In the genomic region with DNA sequence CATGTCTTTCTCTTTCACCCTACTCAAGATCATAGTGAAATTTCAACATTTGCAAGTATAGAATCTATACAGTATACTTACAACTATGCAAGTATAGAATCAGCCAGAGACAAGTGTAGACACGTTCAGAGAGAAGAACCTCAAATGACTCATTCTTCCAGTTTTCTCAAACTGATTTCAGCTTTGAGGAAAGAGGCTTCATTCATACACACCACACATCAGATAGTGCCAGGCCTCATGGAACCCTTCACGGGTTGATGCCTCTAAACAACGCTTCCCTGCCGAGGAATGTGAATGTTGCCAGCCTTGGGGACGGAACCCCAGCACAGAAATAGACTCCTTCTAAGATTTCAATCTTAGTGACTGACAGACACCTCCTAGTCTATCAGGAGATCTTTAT, we compare ENCODE assay signal across 13 cellular contexts.
A peak's percentile ranks its signal among the peaks of the same experiment; 100 is the strongest.
DNase-seq lines count a peak whose midpoint lies in the region; ATAC-seq, FAIRE-seq and TF ChIP-seq lines count a peak whose summit lies in the region.
"Had no signal": no experiment of that assay in that cellular context is flagged by ENCODE, and none has a peak within 500 bp of the region (broad histone marks: within the 10 kb centered on the region; RNA-seq: fewer than 3 reads in every experiment).

No MANE protein-coding gene starts in this region.

- H3F3A ChIP-seq in OCI-LY1 (ENCODE audit: insufficient read depth, low read length): 0 out of 2 replicates have a peak, but pooled peaks cover 3% of the 10 kb centered on the region

- H3K27me3 Mint-ChIP-seq in effector memory CD8-positive, alpha-beta T cell: no peaks in the 10 kb centered on the region
- no peaks in the 10 kb centered on the region for H3K27me3 Mint-ChIP-seq in type B pancreatic cell

- in situ Hi-C loops in HepG2 (cut with HindIII; ENCODE audit: extremely low pct_ligation_motif_present, low pct_unique_long_range_greater_than_20kb): no loop called here

- no peak for TF ChIP-seq RAD21 in HepG2 (CRISPR knock-in tag; IDR thresholded peaks at IDR 0.05)

- no peaks in the 10 kb centered on the region for H3K9me3 ChIP-seq in HepG2 (ENCODE audit: low read length)
- H3K9me3 ChIP-seq in right lobe of liver: no peaks in the 10 kb centered on the region
- H3K9me3 ChIP-seq in OCI-LY1 (ENCODE audit: low read length): no peaks in the 10 kb centered on the region
- H3K9me3 ChIP-seq in right atrium auricular region: no peaks in the 10 kb centered on the region
- no peaks in the 10 kb centered on the region for H3K9me3 ChIP-seq in testis

- no peak overlapping the region for H3K27ac ChIP-seq in HepG2 (ENCODE audit: extremely low read length, insufficient read depth, low read length)
- no peak overlapping the region for H3K27ac ChIP-seq in right lobe of liver
- peak overlapping the region; percentile 56 for H3K27ac ChIP-seq in OCI-LY1 (ENCODE audit: low read depth, low read length, poor library complexity, severe bottlenecking)
- H3K27ac ChIP-seq in right atrium auricular region: no peak overlapping the region
- no peak overlapping the region for H3K27ac ChIP-seq in testis

- WGBS in HepG2 (ENCODE audit: low lambda C conversion rate): 98% methylated on average over 5 of the region's 5 CpGs
- 80% methylated on average over 5 of the region's 5 CpGs for WGBS in right lobe of liver (ENCODE audit: insufficient coverage, low coverage, low lambda C conversion rate, missing lambda C conversion rate)
- 85 to 92% methylated on average over 5 of the region's 5 CpGs for WGBS in testis, 2 donors

- no peak for TF ChIP-seq CTCF in HepG2 (CRISPR knock-in tag; IDR thresholded peaks at IDR 0.05)
- TF ChIP-seq CTCF in right lobe of liver (IDR thresholded peaks at IDR 0.05): no peak
- TF ChIP-seq CTCF in OCI-LY1 (IDR thresholded peaks at IDR 0.05; ENCODE audit: low read length): no peak
- no peak for TF ChIP-seq CTCF in type B pancreatic cell (conservative IDR thresholded peaks at IDR 0.05)
- no peak for TF ChIP-seq CTCF in right atrium auricular region (IDR thresholded peaks at IDR 0.05)
- TF ChIP-seq CTCF in testis (IDR thresholded peaks at IDR 0.05): no peak

- H3K27me3 ChIP-seq in HepG2 (ENCODE audit: control insufficient read depth in 1 of 2, insufficient read depth in 2 of 2, low read length in 2 of 2) (no peaks in the 10 kb centered on the region), right lobe of liver (no peaks in the 10 kb centered on the region), OCI-LY1 (ENCODE audit: insufficient read depth, low read length) (no peaks in the 10 kb centered on the region), right atrium auricular region (no peaks in the 10 kb centered on the region), testis (no peaks in the 10 kb centered on the region)

- H3K79me2 ChIP-seq in HepG2 (ENCODE audit: insufficient read depth, low read length) (peaks cover 41% of the 10 kb centered on the region), OCI-LY1 (ENCODE audit: insufficient read depth, low read length) (peaks cover 54% of the 10 kb centered on the region)

- H3K36me3 Mint-ChIP-seq in effector memory CD8-positive, alpha-beta T cell (ENCODE audit: insufficient read depth): peaks cover 11% of the 10 kb centered on the region
- peaks cover 7% of the 10 kb centered on the region for H3K36me3 Mint-ChIP-seq in type B pancreatic cell

- no peaks in the 10 kb centered on the region; a peak in 1 of 5 replicates for H3K36me3 ChIP-seq in HepG2 (replicated peaks in 1 of 2; ENCODE audit: control insufficient read depth in 1 of 2, insufficient read depth in 2 of 2, low read length in 2 of 2)
- no peaks in the 10 kb centered on the region for H3K36me3 ChIP-seq in right lobe of liver
- peaks cover 3% of the 10 kb centered on the region; the same call in 1 of the 2 replicates for H3K36me3 ChIP-seq in OCI-LY1 (ENCODE audit: insufficient read depth, low read length)
- no peaks in the 10 kb centered on the region for H3K36me3 ChIP-seq in right atrium auricular region
- H3K36me3 ChIP-seq in testis (ENCODE audit: low read depth, missing control alignments): no peaks in the 10 kb centered on the region

- H3K4me3 ChIP-seq in HepG2 (replicated peaks in 1 of 3; ENCODE audit: insufficient read depth in 1 of 3, low read depth in 2 of 3, low read length in 3 of 3): no peak overlapping the region
- no peak overlapping the region for H3K4me3 ChIP-seq in right lobe of liver
- H3K4me3 ChIP-seq in OCI-LY1 (ENCODE audit: low read depth, low read length, poor library complexity, severe bottlenecking): no peak overlapping the region
- H3K4me3 ChIP-seq in right atrium auricular region: no peak overlapping the region
- no peak overlapping the region for H3K4me3 ChIP-seq in testis

- H2AFZ ChIP-seq in HepG2 (ENCODE audit: low read length) (no peak overlapping the region), OCI-LY1 (ENCODE audit: low read length) (no peak overlapping the region)

- POLR2A ChIA-PET in HepG2 (lab: Yijun Ruan, JAX): no interaction called here

- TF ChIP-seq EP300 in HepG2 (IDR thresholded peaks at IDR 0.05; ENCODE audit: low read depth in 2 of 2, low read length in 2 of 2) (no peak), HepG2 (CRISPR knock-in tag; IDR thresholded peaks at IDR 0.05; ENCODE audit: borderline replicate concordance) (no peak)

- peak overlapping the region in 1 of 2 donors; percentile 29 for H3K4me3 Mint-ChIP-seq in effector memory CD8-positive, alpha-beta T cell
- no peak overlapping the region for H3K4me3 Mint-ChIP-seq in type B pancreatic cell

- BruUV-seq in HepG2 (replicated peaks; lab: Mats Ljungman, UMichigan): no TSS peak

- H3K9me3 Mint-ChIP-seq in effector memory CD8-positive, alpha-beta T cell: no peaks in the 10 kb centered on the region
- no peaks in the 10 kb centered on the region for H3K9me3 Mint-ChIP-seq in type B pancreatic cell

- no peak for FAIRE-seq in HepG2 (lab: Jason Lieb, UNC)

- H3K4me1 Mint-ChIP-seq in effector memory CD8-positive, alpha-beta T cell (ENCODE audit: low read depth in 2 of 2): peaks cover 58 to 84% of the 10 kb centered on the region in 2 donors
- H3K4me1 Mint-ChIP-seq in type B pancreatic cell (ENCODE audit: unreplicated experiment): peaks cover 45% of the 10 kb centered on the region

- no peak for ATAC-seq in HepG2
- ATAC-seq in right lobe of liver: no peak
- ATAC-seq in effector memory CD8-positive, alpha-beta T cell (replicated peaks): no peak
- ATAC-seq: Panc1, right cardiac atrium had no signal

- H3K4me1 ChIP-seq in HepG2 (ENCODE audit: insufficient read depth, low read length): peaks cover 32% of the 10 kb centered on the region
- peaks cover 0 to 4% (median 0%) of the 10 kb centered on the region in 4 donors for H3K4me1 ChIP-seq in right lobe of liver
- peaks cover 77% of the 10 kb centered on the region for H3K4me1 ChIP-seq in OCI-LY1 (ENCODE audit: insufficient read depth, low read length, severe bottlenecking)
- peaks cover 0 to 27% of the 10 kb centered on the region in 2 donors for H3K4me1 ChIP-seq in right atrium auricular region
- no peaks in the 10 kb centered on the region for H3K4me1 ChIP-seq in testis

- peaks cover 1% of the 10 kb centered on the region; the same call in 1 of the 2 replicates for H4K20me1 ChIP-seq in HepG2 (ENCODE audit: insufficient read depth, low read length)
- H4K20me1 ChIP-seq in OCI-LY1 (ENCODE audit: insufficient read depth, low read length): no peaks in the 10 kb centered on the region

- intact Hi-C loops in HepG2 (cut with micrococcal nuclease; ENCODE audit: unreplicated experiment): no loop called here
- intact Hi-C loops in right lobe of liver (cut with DNase I): no loop called here
- intact Hi-C loops in testis (cut with DNase I; ENCODE audit: low total_unique reads): no loop called here

- no peak overlapping the region for H3K9ac ChIP-seq in HepG2 (ENCODE audit: insufficient read depth, low read depth, low read length)
- H3K9ac ChIP-seq in OCI-LY1 (ENCODE audit: low read length): no peak overlapping the region

- H3K27ac Mint-ChIP-seq in effector memory CD8-positive, alpha-beta T cell: peak overlapping the region; percentile 52 to 68
- H3K27ac Mint-ChIP-seq in type B pancreatic cell: peak overlapping the region; percentile 64

- CTCF ChIA-PET in HepG2 (lab: Yijun Ruan, JAX; ENCODE audit: low intra/inter-chr PET ratio, low total read pairs): no interaction called here

- TF ChIP-seq POLR2A in HepG2 (IDR thresholded peaks at IDR 0.05; ENCODE audit: insufficient read depth in 1 of 2, low read depth in 2 of 2, low read length in 2 of 2) (no peak), right lobe of liver (IDR thresholded peaks at IDR 0.05) (no peak), testis (IDR thresholded peaks at IDR 0.05) (no peak)

- H3K4me2 ChIP-seq in HepG2 (ENCODE audit: low read depth, low read length): no peak overlapping the region
- no peak overlapping the region for H3K4me2 ChIP-seq in OCI-LY1 (ENCODE audit: low read length)

- DNase-seq in HepG2 (ENCODE audit: low spot score) (no peak), right lobe of liver (no peak), type B pancreatic cell (ENCODE audit: extremely low spot score, unreplicated experiment) (no peak), right atrium auricular region (ENCODE audit: low spot score) (no peak), GM19240 (ENCODE audit: insufficient read length, low spot score) (no peak), testis (no peak)
- no peak for DNase-seq in effector memory CD8-positive, alpha-beta T cell
- DNase-seq: glutamatergic neuron, mesendoderm, NCI-H2081, right cardiac atrium had no signal

- no peaks in the 10 kb centered on the region for H3K9me2 ChIP-seq in OCI-LY1 (ENCODE audit: low read depth, low read length)

TF ChIP-seq in HepG2, 621 proteins besides CTCF, POLR2A, EP300 and RAD21:
- TF ChIP-seq ZNF7 (CRISPR knock-in tag; IDR thresholded peaks at IDR 0.05) (0 out of 2 replicates have a peak, but pooled peaks have one; percentile 18), PRMT3 (CRISPR knock-in tag; IDR thresholded peaks at IDR 0.05; ENCODE audit: borderline replicate concordance, low read depth) (no peak), SRSF4 (IDR thresholded peaks at IDR 0.05; ENCODE audit: low read depth, low read length, poor library complexity, severe bottlenecking) (no peak), NFRKB (IDR thresholded peaks at IDR 0.05) (no peak)
TF ChIP-seq in HepG2: peak in this region for 1.
